ENCODE assay signal across 14 cellular contexts in the genomic region with DNA sequence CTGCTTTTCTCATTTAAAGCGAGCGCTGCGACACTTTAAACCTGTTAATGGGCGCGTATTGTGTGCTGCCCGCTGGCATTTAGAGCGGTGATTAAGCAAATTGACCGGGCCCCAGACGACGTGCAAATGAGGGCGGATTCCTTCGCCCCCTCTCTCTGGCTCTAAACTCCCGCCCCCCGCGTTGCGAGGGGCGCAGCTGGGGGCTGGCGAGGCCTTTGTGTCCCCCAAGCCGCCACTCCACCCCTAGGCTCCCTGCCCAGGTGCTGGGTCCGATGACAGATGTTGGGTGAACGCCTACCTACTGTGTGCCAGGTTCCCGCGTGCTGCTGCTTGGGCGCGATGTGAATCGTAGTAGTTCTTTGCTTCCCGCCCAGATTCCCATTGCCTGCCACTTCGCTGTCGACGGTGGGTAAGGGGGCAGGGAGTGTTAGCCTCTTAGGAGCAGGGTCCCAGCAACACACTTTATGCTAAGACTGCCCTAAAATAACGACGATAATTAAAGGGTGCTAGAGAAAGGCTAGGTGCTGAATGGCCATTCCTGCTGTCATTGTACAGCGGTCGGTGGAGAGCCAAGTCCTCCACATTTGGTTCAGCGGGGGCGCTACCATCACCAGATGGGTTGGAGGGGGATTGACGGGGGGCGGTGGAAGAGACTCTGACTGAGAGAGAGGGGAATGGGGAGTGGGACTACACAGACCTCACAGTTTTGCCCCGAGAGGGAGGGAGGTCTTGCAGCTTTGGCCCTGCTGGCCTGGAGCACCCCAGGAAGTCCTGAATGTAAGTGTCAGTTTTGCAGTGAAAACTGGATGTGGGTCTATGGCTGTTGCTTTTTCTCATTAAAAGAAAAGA. TPM values are rescaled to one million over a fixed set of nuclear protein-coding genes. Genes with fewer than 3 reads are reported as not detected.
A peak's percentile ranks its signal among the peaks of the same experiment; 100 is the strongest.
DNase-seq lines count a peak whose midpoint lies in the region; ATAC-seq, FAIRE-seq and TF ChIP-seq lines count a peak whose summit lies in the region.
"Had no signal": no experiment of that assay in that cellular context is flagged by ENCODE, and none has a peak within 500 bp of the region (broad histone marks: within the 10 kb centered on the region; RNA-seq: fewer than 3 reads in every experiment).

No MANE protein-coding gene starts in this region.

- peak overlapping the region; percentile 17 for H4K5ac ChIP-seq in H1 (ENCODE audit: insufficient read length, low read depth, low read length)

- H3K9me3 ChIP-seq in H1 (ENCODE audit: insufficient read depth in 2 of 2, low read depth in 1 of 2, low read length in 1 of 2) (no peaks in the 10 kb centered on the region), mesodermal cell (ENCODE audit: control insufficient read depth, low read length) (no peaks in the 10 kb centered on the region), suprapubic skin (no peaks in the 10 kb centered on the region)
- H3K9me3 ChIP-seq: neutrophil had no signal

- peak overlapping the region in 3 of 4 experiments; percentile 62 to 91 (median 86); a peak in 6 of 7 replicates for H3K9ac ChIP-seq in H1 (replicated peaks in 1 of 4; ENCODE audit: extremely low read depth in 1 of 4, low read depth in 3 of 4, low read length in 3 of 4)

- H3K4ac ChIP-seq in H1 (replicated peaks; ENCODE audit: insufficient read length, low read depth, low read length), result peak overlapping the region; percentile 29

- peak overlapping the region; percentile 88 to 92 for H3K4me2 ChIP-seq in H1 (ENCODE audit: insufficient read depth in 1 of 2, low read depth in 2 of 2, low read length in 2 of 2)

- H3K56ac ChIP-seq in H1 (replicated peaks; ENCODE audit: insufficient read length, low read depth, low read length), result peak overlapping the region; percentile 43

- H2BK20ac ChIP-seq in H1 (ENCODE audit: low read length), result 0 out of 2 replicates have a peak overlapping the region, but pooled peaks have one; percentile 6

- no peak for ATAC-seq in HG03565 (IDR thresholded peaks at IDR 0.05; ENCODE audit: unreplicated experiment)
- no peak for ATAC-seq in HG03025 (IDR thresholded peaks at IDR 0.05; ENCODE audit: low FRiP score, unreplicated experiment)

- peak in 1 of 3 experiments; percentile 0; a peak in 1 of 4 replicates for TF ChIP-seq CTCF in H1 (IDR thresholded peaks at IDR 0.05; ENCODE audit: control extremely low read depth in 1 of 3, insufficient read depth in 1 of 3, low read depth in 1 of 3, low read length in 3 of 3)
- TF ChIP-seq CTCF in suprapubic skin (IDR thresholded peaks at IDR 0.05), result no peak

- H3K4me3 ChIP-seq in H1 (ENCODE audit: extremely low read depth in 1 of 4, insufficient read depth in 2 of 4, low read depth in 3 of 4, low read length in 4 of 4) (peak overlapping the region; percentile 90 to 97 (median 93)), mesodermal cell (ENCODE audit: extremely low read depth, insufficient read depth, low read length, poor library complexity, severe bottlenecking) (peak overlapping the region; percentile 90), suprapubic skin (peak overlapping the region; percentile 72)

- H3K36me3 ChIP-seq in H1 (ENCODE audit: control insufficient read depth in 2 of 4, insufficient read depth in 4 of 4, low read length in 3 of 4) (peaks cover 3 to 24% (median 4%) of the 10 kb centered on the region in 4 experiments; a peak in 4 of 8 replicates), mesodermal cell (ENCODE audit: control insufficient read depth, insufficient read depth, low read length) (peaks cover 29% of the 10 kb centered on the region), suprapubic skin (no peaks in the 10 kb centered on the region)
- H3K36me3 ChIP-seq: neutrophil had no signal

- H3K27me3 ChIP-seq in H1 (replicated peaks in 1 of 4; ENCODE audit: control insufficient read depth in 3 of 4, extremely low read depth in 1 of 4, insufficient read depth in 3 of 4, low read length in 3 of 4) (no peaks in the 10 kb centered on the region), suprapubic skin (peaks cover 17% of the 10 kb centered on the region)

- no peak for TF ChIP-seq RAD21 in H1 (IDR thresholded peaks at IDR 0.05 in 1 of 2, conservative IDR thresholded peaks at IDR 0.05 in 1 of 2; ENCODE audit: low read depth in 2 of 2, low read length in 2 of 2)

- H2AK5ac ChIP-seq in H1 (ENCODE audit: low read depth, low read length), result peak overlapping the region; percentile 34

- peak overlapping the region; percentile 97 for H3K18ac ChIP-seq in H1 (ENCODE audit: extremely low read depth, low read length)

- FAIRE-seq in H1 (lab: Jason Lieb, UNC), result no peak
- FAIRE-seq: A204.1 had no signal

- 2% methylated on average over 33 of the region's 39 CpGs; no CpG with 5 or more reads in 1 of the 2 experiments for WGBS in H1 (ENCODE audit: extremely low coverage in 1 of 2, insufficient coverage in 1 of 2, insufficient read length in 1 of 2, insufficient replicate concordance in 2 of 2, low coverage in 1 of 2, low lambda C conversion rate in 2 of 2, missing lambda C conversion rate in 1 of 2), 2 experiments
- WGBS in mesodermal cell (ENCODE audit: insufficient coverage in 2 of 2), 2 experiments, result 2 to 5% methylated on average over 29 to 34 of the region's 39 CpGs
- 52% methylated on average over 37 of the region's 39 CpGs for WGBS in suprapubic skin

- H4K91ac ChIP-seq in H1 (replicated peaks; ENCODE audit: insufficient read length, low read length), result peak overlapping the region; percentile 81

- H3K27ac ChIP-seq in H1 (ENCODE audit: low read depth, low read length) (peak overlapping the region; percentile 84; the same call in 1 of the 2 replicates), mesodermal cell (ENCODE audit: low read depth, low read length, severe bottlenecking) (no peak overlapping the region), suprapubic skin (peak overlapping the region; percentile 80)
- H3K27ac ChIP-seq: neutrophil had no signal

- in situ Hi-C loops in ACHN (cut with HindIII; ENCODE audit: low pct_ligation_motif_present, low pct_unique_long_range_greater_than_20kb, low sequenced_read_pairs), result no loop called here

- peaks cover 10% of the 10 kb centered on the region for H3K23me2 ChIP-seq in H1 (ENCODE audit: low read depth, low read length)

- CTCF ChIA-PET in H1 (lab: Charles Lee; ENCODE audit: partially characterized antibody), result interaction anchor here (0.6 to 6.0 kb wide), 13 partner anchors 9 to 326 kb away, joined by 3 to 29 read pairs (median 3); no protein-coding TSS in a partner anchor

- H2BK120ac ChIP-seq in H1 (replicated peaks; ENCODE audit: low read depth, low read length), result peak overlapping the region; percentile 25

- H3K79me1 ChIP-seq in H1 (ENCODE audit: low read depth, low read length), result peaks cover 15% of the 10 kb centered on the region

- TF ChIP-seq EP300 in H1 (IDR thresholded peaks at IDR 0.05; ENCODE audit: borderline replicate concordance in 1 of 2, low read depth in 2 of 2, low read length in 2 of 2), result peak in 1 of 2 experiments; percentile 90; a peak in 2 of 3 replicates
- TF ChIP-seq EP300 in suprapubic skin (IDR thresholded peaks at IDR 0.05), result no peak

- H2BK15ac ChIP-seq in H1 (ENCODE audit: low read length), result peak overlapping the region; percentile 5; the same call in 1 of the 2 replicates

- H2BK5ac ChIP-seq in H1 (ENCODE audit: low read depth, low read length), result peak overlapping the region; percentile 91

- TF ChIP-seq POLR2A in H1 (IDR thresholded peaks at IDR 0.05; ENCODE audit: control extremely low read depth in 1 of 2, low read depth in 2 of 2, low read length in 2 of 2), result no peak; a peak in 1 of 3 replicates
- no peak for TF ChIP-seq POLR2A in suprapubic skin (IDR thresholded peaks at IDR 0.05)

- POLR2A ChIA-PET in H1 (lab: Charles Lee; ENCODE audit: partially characterized antibody), result interaction anchor here (0.6 to 4.5 kb wide), 46 partner anchors 8 to 403 kb away, joined by 3 to 40 read pairs (median 5); partner anchors contain the start of genes MAT2A and TGOLN2

- H4K8ac ChIP-seq in H1 (ENCODE audit: extremely low read depth, insufficient read depth, low read length), result peak overlapping the region; percentile 19; the same call in 1 of the 2 replicates

- peaks cover 10 to 17% (median 12%) of the 10 kb centered on the region in 4 experiments for H3K4me1 ChIP-seq in H1 (replicated peaks in 1 of 4; ENCODE audit: control insufficient read depth in 3 of 4, insufficient read depth in 4 of 4, low read length in 3 of 4)
- H3K4me1 ChIP-seq in mesodermal cell (ENCODE audit: control insufficient read depth, insufficient read depth, low read length, poor library complexity, severe bottlenecking), result peaks cover 10% of the 10 kb centered on the region
- H3K4me1 ChIP-seq in suprapubic skin, result peaks cover 44% of the 10 kb centered on the region

- DNase-seq in NCI-H748 (lab: John Stamatoyannopoulos, UW; ENCODE audit: unreplicated experiment) (peak; percentile 44), NCI-H748 treated with DMSO at 0.1 percent for 48 hours (lab: John Stamatoyannopoulos, UW) (no peak), H1 (ENCODE audit: low read depth in 1 of 2, low spot score in 2 of 2) (peak; percentile 84 to 89), suprapubic skin (ENCODE audit: low spot score in 2 of 2) (no peak), ACHN (no peak)
- DNase-seq: activated CD8-positive, alpha-beta memory T cell treated with anti-CD3 and anti-CD28 coated beads, Interleukin-2, amount 50 U/mL, for 48 hours; effector memory CD4-positive, alpha-beta T cell; NCI-H1436 treated with DMSO at 0.1 percent for 48 hours; SIG-M5 had no signal

- H4K20me1 ChIP-seq in H1 (replicated peaks in 1 of 2; ENCODE audit: control insufficient read depth in 1 of 2, insufficient read depth in 2 of 2, low read length in 2 of 2), result peaks cover 27 to 29% of the 10 kb centered on the region in 2 experiments

- no peak overlapping the region for H3K14ac ChIP-seq in H1 (ENCODE audit: insufficient read length)

- peak overlapping the region; percentile 88 for H2BK12ac ChIP-seq in H1 (ENCODE audit: low read depth, low read length)

- no peak overlapping the region for H3K23ac ChIP-seq in H1 (ENCODE audit: insufficient read length)

- no peak overlapping the region for H2AFZ ChIP-seq in H1 (ENCODE audit: low read length)

- H3K79me2 ChIP-seq in H1 (ENCODE audit: control insufficient read depth in 1 of 2, insufficient read depth in 2 of 2, low read length in 2 of 2), result peaks cover 30 to 66% of the 10 kb centered on the region in 2 experiments

TF ChIP-seq in H1, 55 proteins besides CTCF, POLR2A, EP300 and RAD21 (continues in another document):
- TF ChIP-seq TEAD4 (IDR thresholded peaks at IDR 0.05; ENCODE audit: low read depth, low read length), result peak; percentile 79

RNA-seq across cellular contexts. Expression of gene TCF7L1, which starts 2.1 kb away (rescaled TPM):
- 108 and 110 TPM in 2 replicates for total RNA-seq in H1 (2021; fragmentation: NEBNext Ultra II Directional; extraction: Animal tissue kit (Norgen Biotek cat#: 25700))
- 27.5 and 49.5 TPM in 2 replicates for polyA plus RNA-seq in H1 (2011; rRNA removed)
- polyA plus RNA-seq in H1 (2011; cell fraction: cytosol; rRNA removed), result 11.0 TPM
- 53.7 TPM for polyA plus RNA-seq in H1 (2011; cell fraction: nucleus; rRNA removed)
- polyA plus RNA-seq in H1 (2012, experiment 1 of 2), result 117 to 131 TPM (median 126 TPM) in 4 replicates
- 142 TPM for polyA plus RNA-seq in H1 (2012, experiment 2 of 2)
- 141 TPM for polyA plus RNA-seq in H1 (2013, experiment 1 of 2)
- 141 TPM for polyA plus RNA-seq in H1 (2013, experiment 2 of 2)
- 15.5 and 22.8 TPM in 2 replicates for polyA minus RNA-seq in H1 (2011; rRNA and poly(A)+ RNA removed)
- polyA minus RNA-seq in H1 (2011; cell fraction: cytosol; rRNA and poly(A)+ RNA removed), result 31.3 TPM
- 52.8 TPM for polyA minus RNA-seq in H1 (2011; cell fraction: nucleus; rRNA and poly(A)+ RNA removed)
- 40.4 TPM for polyA plus RNA-seq in mesodermal cell (2013, experiment 1 of 2)
- 32.4 TPM for polyA plus RNA-seq in mesodermal cell (2013, experiment 2 of 2)
- total RNA-seq in suprapubic skin, result 1 to 10 TPM in 3 of 4 donors, under 1 TPM in 1; 0.55 to 3.0 (median 1.8) TPM

Comparison
In these comparisons a context has a peak if more than half of its experiments do, and no peak if none do; other contexts are left out.
1. DNase-seq: peak in NCI-H748 (single experiment) and H1 (2 of 2); none in NCI-H748 treated with DMSO at 0.1 percent for 48 hours (single experiment), suprapubic skin (0 of 2) and ACHN (single experiment).
2. RNA of gene TCF7L1, which starts 2.1 kb away (total RNA-seq): 108 to 110 TPM in H1; 0.55 to 3.0 TPM in suprapubic skin; every median in the first group is over 10 times any median in the second.
3. Peak in every context shown above with its lines, with median percentiles within 50 percentile points of each other: H3K4me3 ChIP-seq.